21 cellular contexts compared by ENCODE assay signal in genomic region chr1:225866981-225867380, GRCh38. TPM values are rescaled to one million over a fixed set of nuclear protein-coding genes. Genes with fewer than 3 reads are reported as not detected.
A peak's percentile ranks its signal among the peaks of the same experiment; 100 is the strongest.
DNase-seq lines count a peak whose midpoint lies in the region; ATAC-seq and TF ChIP-seq lines count a peak whose summit lies in the region.
"Had no signal": no experiment of that assay in that cellular context is flagged by ENCODE, and none has a peak within 500 bp of the region (broad histone marks: within the 10 kb centered on the region; RNA-seq: fewer than 3 reads in every experiment).

No MANE protein-coding gene starts in this region.

- H3K36me3 ChIP-seq in Loucy (ENCODE audit: insufficient read depth, low read length) (peaks cover 19% of the 10 kb centered on the region; the same call in 1 of the 2 replicates), osteoblast (ENCODE audit: insufficient read depth, low read length) (peaks cover 30% of the 10 kb centered on the region)
- H3K36me3 ChIP-seq: neural progenitor cell had no signal

- POLR2A ChIA-PET in activated naive CD8-positive, alpha-beta T cell treated with anti-CD3 and anti-CD28 coated beads, Interleukin-2, amount 10 ng/mL, durations not matched to agents 7 days and 5 days (lab: Charles Lee): interaction anchor here (1.0 to 1.4 kb wide), 4 partner anchors 10 to 57 kb away, joined by 3 to 4 read pairs (median 3); partner anchors contain the start of genes PYCR2 and TMEM63A

- H3K9me3 ChIP-seq in Loucy (ENCODE audit: insufficient read depth, low read depth, low read length) (no peaks in the 10 kb centered on the region), osteoblast (ENCODE audit: low read depth, low read length) (no peaks in the 10 kb centered on the region)
- H3K9me3 ChIP-seq: esophagus squamous epithelium, right lobe of liver had no signal

- H3K9ac ChIP-seq in Loucy (ENCODE audit: low read depth, low read length, poor library complexity, severe bottlenecking): peak overlapping the region; percentile 28
- H3K9ac ChIP-seq: neural progenitor cell had no signal

- H2AFZ ChIP-seq in Loucy (ENCODE audit: low read length) (no peak overlapping the region), osteoblast (ENCODE audit: low read length) (no peak overlapping the region)
- H2AFZ ChIP-seq: neural progenitor cell had no signal

- H3K27ac ChIP-seq in osteoblast (ENCODE audit: low read depth, low read length): no peak overlapping the region
- H3K27ac ChIP-seq: neural progenitor cell, right lobe of liver had no signal

- H3K36me3 Mint-ChIP-seq in activated T-cell treated with anti-CD3 and anti-CD28 coated beads, Interleukin-2, amount 50 U/mL, for 72 hours (ENCODE audit: insufficient read depth in 2 of 2): peaks cover 8 to 9% of the 10 kb centered on the region in 2 donors
- H3K36me3 Mint-ChIP-seq in activated naive CD8-positive, alpha-beta T cell treated with anti-CD3 and anti-CD28 coated beads, Interleukin-2, amount 10 ng/mL, durations not matched to agents 7 days and 5 days: peaks cover 39% of the 10 kb centered on the region

- DNase-seq in activated T-cell treated with anti-CD3 and anti-CD28 coated beads, Interleukin-2, amount 50 U/mL, for 72 hours: no peak
- no peak for DNase-seq in activated T-cell treated with anti-CD3 and anti-CD28 coated beads, Interleukin-2, amount 50 U/mL, for 48 hours
- no peak for DNase-seq in activated naive CD8-positive, alpha-beta T cell treated with anti-CD3 and anti-CD28 coated beads, Interleukin-2, amount 10 ng/mL, durations not matched to agents 7 days and 5 days
- DNase-seq in osteoblast (ENCODE audit: insufficient read length, low spot score, missing footprints) (peak; percentile 74), NCI-H526 (lab: John Stamatoyannopoulos, UW) (no peak), occipital lobe (lab: John Stamatoyannopoulos, UW) (no peak)
- DNase-seq: activated gamma-delta T cell treated with Interleukin-2 at 50 U/mL for 16 hours, esophagus squamous epithelium, GDM1, Kasumi-1, NCI-H187, NCI-H446 treated with DMSO at 0.1 percent for 48 hours, SHP77, T1000 had no signal

- no peaks in the 10 kb centered on the region for H3K9me2 ChIP-seq in Loucy (replicated peaks; ENCODE audit: low read depth, low read length)

- H3K4me2 ChIP-seq in Loucy (ENCODE audit: low read depth, low read length, poor library complexity, severe bottlenecking) (peak overlapping the region; percentile 65), osteoblast (ENCODE audit: insufficient read depth, low read length) (no peak overlapping the region)
- H3K4me2 ChIP-seq: neural progenitor cell had no signal

- no peaks in the 10 kb centered on the region for H3K9me3 Mint-ChIP-seq in activated T-cell treated with anti-CD3 and anti-CD28 coated beads, Interleukin-2, amount 50 U/mL, for 72 hours
- no peaks in the 10 kb centered on the region for H3K9me3 Mint-ChIP-seq in activated naive CD8-positive, alpha-beta T cell treated with anti-CD3 and anti-CD28 coated beads, Interleukin-2, amount 10 ng/mL, durations not matched to agents 7 days and 5 days
- H3K9me3 Mint-ChIP-seq: brain, neural progenitor cell had no signal

- TF ChIP-seq CTCF in Loucy (conservative IDR thresholded peaks at IDR 0.05; ENCODE audit: low read length): no peak
- TF ChIP-seq CTCF in osteoblast (IDR thresholded peaks at IDR 0.05; ENCODE audit: extremely low read depth, low read depth, low read length): no peak

- no peak for ATAC-seq in activated T-cell treated with anti-CD3 and anti-CD28 coated beads, Interleukin-2, amount 50 U/mL, for 72 hours (replicated peaks in 1 of 2)
- ATAC-seq in activated naive CD8-positive, alpha-beta T cell treated with anti-CD3 and anti-CD28 coated beads, Interleukin-2, amount 10 ng/mL, durations not matched to agents 7 days and 5 days (ENCODE audit: low read depth): no peak
- no peak for ATAC-seq in GM21390 (IDR thresholded peaks at IDR 0.05; ENCODE audit: unreplicated experiment)

- H3K4me1 ChIP-seq in Loucy (ENCODE audit: insufficient read depth, low read length, poor library complexity, severe bottlenecking) (peaks cover 14% of the 10 kb centered on the region), osteoblast (ENCODE audit: insufficient read depth, low read length) (peaks cover 37% of the 10 kb centered on the region)
- H3K4me1 ChIP-seq: neural progenitor cell had no signal

- H3K27me3 ChIP-seq in Loucy (ENCODE audit: insufficient read depth, low read length, poor library complexity, severe bottlenecking) (no peaks in the 10 kb centered on the region), osteoblast (ENCODE audit: insufficient read depth, low read length) (no peaks in the 10 kb centered on the region)
- H3K27me3 ChIP-seq: esophagus squamous epithelium, neural progenitor cell, right lobe of liver had no signal

- H3K27ac Mint-ChIP-seq in activated T-cell treated with anti-CD3 and anti-CD28 coated beads, Interleukin-2, amount 50 U/mL, for 72 hours: no peak overlapping the region
- H3K27ac Mint-ChIP-seq in activated naive CD8-positive, alpha-beta T cell treated with anti-CD3 and anti-CD28 coated beads, Interleukin-2, amount 10 ng/mL, durations not matched to agents 7 days and 5 days: peak overlapping the region; percentile 77
- H3K27ac Mint-ChIP-seq: neural progenitor cell had no signal

- no peaks in the 10 kb centered on the region for H3K79me2 ChIP-seq in Loucy (ENCODE audit: insufficient read depth, low read length)
- H3K79me2 ChIP-seq in osteoblast (ENCODE audit: insufficient read depth, low read length): no peaks in the 10 kb centered on the region

- peaks cover 42% of the 10 kb centered on the region for H3K4me1 Mint-ChIP-seq in activated T-cell treated with anti-CD3 and anti-CD28 coated beads, Interleukin-2, amount 50 U/mL, for 72 hours (ENCODE audit: low read depth)
- H3K4me1 Mint-ChIP-seq in activated naive CD8-positive, alpha-beta T cell treated with anti-CD3 and anti-CD28 coated beads, Interleukin-2, amount 10 ng/mL, durations not matched to agents 7 days and 5 days: peaks cover 41% of the 10 kb centered on the region

- H4K20me1 ChIP-seq in Loucy (ENCODE audit: insufficient read depth, low read length, poor library complexity, severe bottlenecking) (no peaks in the 10 kb centered on the region), osteoblast (ENCODE audit: insufficient read depth, low read length) (peaks cover 18% of the 10 kb centered on the region)

- no peaks in the 10 kb centered on the region for H3K27me3 Mint-ChIP-seq in activated T-cell treated with anti-CD3 and anti-CD28 coated beads, Interleukin-2, amount 50 U/mL, for 72 hours (ENCODE audit: low read depth)
- H3K27me3 Mint-ChIP-seq in activated naive CD8-positive, alpha-beta T cell treated with anti-CD3 and anti-CD28 coated beads, Interleukin-2, amount 10 ng/mL, durations not matched to agents 7 days and 5 days: no peaks in the 10 kb centered on the region
- H3K27me3 Mint-ChIP-seq: brain had no signal

- H3K4me3 ChIP-seq in Loucy (ENCODE audit: low read length, poor library complexity, severe bottlenecking): peak overlapping the region; percentile 50
- no peak overlapping the region for H3K4me3 ChIP-seq in osteoblast (ENCODE audit: insufficient read depth, low read length)
- H3K4me3 ChIP-seq: esophagus squamous epithelium, neural progenitor cell, right lobe of liver had no signal

- H3F3A ChIP-seq in Loucy (ENCODE audit: low read depth): no peaks in the 10 kb centered on the region

- peak overlapping the region; percentile 46 to 78 for H3K4me3 Mint-ChIP-seq in activated T-cell treated with anti-CD3 and anti-CD28 coated beads, Interleukin-2, amount 50 U/mL, for 72 hours
- H3K4me3 Mint-ChIP-seq in activated naive CD8-positive, alpha-beta T cell treated with anti-CD3 and anti-CD28 coated beads, Interleukin-2, amount 10 ng/mL, durations not matched to agents 7 days and 5 days: peak overlapping the region; percentile 57
- H3K4me3 Mint-ChIP-seq: brain, neural progenitor cell had no signal

RNA-seq across cellular contexts. Expression of gene TMEM63A, which starts 15.2 kb away (rescaled TPM):
- total RNA-seq in activated T-cell treated with anti-CD3 and anti-CD28 coated beads, Interleukin-2, amount 50 U/mL, for 72 hours: 10 to 100 TPM; 44.9 to 49.7 TPM
- total RNA-seq in activated naive CD8-positive, alpha-beta T cell treated with anti-CD3 and anti-CD28 coated beads, Interleukin-2, amount 10 ng/mL, durations not matched to agents 7 days and 5 days: 100 to 1,000 TPM; 196 to 198 TPM
- total RNA-seq in osteoblast: 23.2 and 31.5 TPM in 2 replicates
- total RNA-seq in occipital lobe: 1.1 TPM

RNA-seq across cellular contexts. Expression of gene LEFTY1, which starts 22.0 kb away (rescaled TPM):
- not detected for total RNA-seq in activated T-cell treated with anti-CD3 and anti-CD28 coated beads, Interleukin-2, amount 50 U/mL, for 72 hours
- under 1 TPM in 1 of 2 experiments, not detected in 1; 0.19 TPM for total RNA-seq in activated naive CD8-positive, alpha-beta T cell treated with anti-CD3 and anti-CD28 coated beads, Interleukin-2, amount 10 ng/mL, durations not matched to agents 7 days and 5 days
- under 0.01 TPM in 1 of 2 replicates, not detected in the other for total RNA-seq in osteoblast
- total RNA-seq in occipital lobe: 0.47 TPM
- total RNA-seq: activated CD8-positive, alpha-beta memory T cell treated with anti-CD3 and anti-CD28 coated beads for 36 hours; dermis microvascular lymphatic vessel endothelial cell; esophagus squamous epithelium had no signal

RNA-seq across cellular contexts. Expression of gene EPHX1, which starts 57.1 kb away (rescaled TPM):
- 1 to 10 TPM; 2.6 to 3.8 TPM for total RNA-seq in activated T-cell treated with anti-CD3 and anti-CD28 coated beads, Interleukin-2, amount 50 U/mL, for 72 hours
- 1 to 10 TPM; 2.3 to 2.5 TPM for total RNA-seq in activated naive CD8-positive, alpha-beta T cell treated with anti-CD3 and anti-CD28 coated beads, Interleukin-2, amount 10 ng/mL, durations not matched to agents 7 days and 5 days
- total RNA-seq in osteoblast: 67.0 and 77.2 TPM in 2 replicates
- total RNA-seq in occipital lobe: 7.2 TPM

RNA-seq across cellular contexts. Expression of gene PYCR2, which starts 57.1 kb away (rescaled TPM):
- 100 to 1,000 TPM; 144 to 152 TPM for total RNA-seq in activated T-cell treated with anti-CD3 and anti-CD28 coated beads, Interleukin-2, amount 50 U/mL, for 72 hours
- 100 to 1,000 TPM; 118 to 125 TPM for total RNA-seq in activated naive CD8-positive, alpha-beta T cell treated with anti-CD3 and anti-CD28 coated beads, Interleukin-2, amount 10 ng/mL, durations not matched to agents 7 days and 5 days
- total RNA-seq in osteoblast: 25.9 and 29.0 TPM in 2 replicates
- total RNA-seq in occipital lobe: 16.2 TPM

Comparison
In these comparisons a context has a peak if more than half of its experiments do, and no peak if none do; other contexts are left out.
1. RNA of gene TMEM63A, which starts 15.2 kb away (total RNA-seq): 196 to 198 TPM in activated naive CD8-positive, alpha-beta T cell treated with anti-CD3 and anti-CD28 coated beads, Interleukin-2, amount 10 ng/mL, durations not matched to agents 7 days and 5 days, 44.9 to 49.7 TPM in activated T-cell treated with anti-CD3 and anti-CD28 coated beads, Interleukin-2, amount 50 U/mL, for 72 hours and 23.2 to 31.5 TPM in osteoblast; 1.1 TPM in occipital lobe (single experiment); every median in the first group is over 10 times any median in the second.